ENCODE assay signal across 8 cellular contexts in genomic region chr19:1239420-1239795, GRCh38. TPM values are rescaled to one million over a fixed set of nuclear protein-coding genes. Genes with fewer than 3 reads are reported as not detected.
DNase-seq lines count a peak whose midpoint lies in the region; ATAC-seq, FAIRE-seq and TF ChIP-seq lines count a peak whose summit lies in the region.

No MANE protein-coding gene starts in this region.

- H3K36me3 ChIP-seq in SK-N-SH (replicated peaks in 1 of 2; ENCODE audit: control insufficient read depth in 1 of 2, insufficient read depth in 2 of 2, low read length in 1 of 2) (peaks cover 0 to 11% of the 10 kb centered on the region in 2 experiments), HepG2 (replicated peaks in 1 of 2; ENCODE audit: control insufficient read depth in 1 of 2, insufficient read depth in 2 of 2, low read length in 2 of 2) (peaks cover 0 to 1% of the 10 kb centered on the region in 2 experiments; a peak in 1 of 5 replicates), stomach smooth muscle (ENCODE audit: control insufficient read depth in 2 of 2, insufficient read depth in 2 of 2, low read length in 2 of 2) (no peaks in the 10 kb centered on the region)

- H3F3A ChIP-seq in SK-N-SH (replicated peaks; ENCODE audit: insufficient read depth): peaks cover 32% of the 10 kb centered on the region

- TF ChIP-seq POLR2A in HepG2 (IDR thresholded peaks at IDR 0.05; ENCODE audit: insufficient read depth in 1 of 2, low read depth in 2 of 2, low read length in 2 of 2): no peak

- 93% methylated on average over 11 of the region's 11 CpGs for WGBS in SK-N-SH (ENCODE audit: low lambda C conversion rate)
- 77% methylated on average over 9 of the region's 11 CpGs for WGBS in HepG2 (ENCODE audit: low lambda C conversion rate)

- H3K4me1 Mint-ChIP-seq in activated T-cell treated with anti-CD3 and anti-CD28 coated beads, Interleukin-2, amount 50 U/mL, for 72 hours (ENCODE audit: low read depth): peaks cover 44% of the 10 kb centered on the region
- peaks cover 34% of the 10 kb centered on the region for H3K4me1 Mint-ChIP-seq in activated CD4-positive, alpha-beta T cell treated with anti-CD3 and anti-CD28 coated beads for 36 hours

- H3K27me3 ChIP-seq in SK-N-SH (ENCODE audit: insufficient read depth) (no peaks in the 10 kb centered on the region), HepG2 (ENCODE audit: control insufficient read depth in 1 of 2, insufficient read depth in 2 of 2, low read length in 2 of 2) (no peaks in the 10 kb centered on the region), stomach smooth muscle (ENCODE audit: control insufficient read depth in 1 of 2, insufficient read depth in 2 of 2, low read length in 2 of 2) (peaks cover 0 to 8% of the 10 kb centered on the region in 2 donors)

- CTCF ChIA-PET in SK-N-SH (lab: Yijun Ruan, JAX) (interaction anchor here (1.1 to 9.7 kb wide), 8 partner anchors 18 to 126 kb away, joined by 3 to 594 read pairs (median 12); partner anchors contain the start of gene CIRBP), HepG2 (lab: Yijun Ruan, JAX; ENCODE audit: low intra/inter-chr PET ratio, low total read pairs) (interaction anchor here (1.1 to 2.2 kb wide), 2 partner anchors 18 to 21 kb away, joined by 3 to 17 read pairs; no protein-coding TSS in a partner anchor)
- CTCF ChIA-PET in activated CD4-positive, alpha-beta T cell treated with anti-CD3 and anti-CD28 coated beads for 36 hours (lab: Charles Lee): interaction anchor here (0.7 to 2.4 kb wide), 3 partner anchors 17 to 592 kb away, joined by 3 to 9 read pairs (median 3); no protein-coding TSS in a partner anchor

- H3K4me1 ChIP-seq in SK-N-SH (ENCODE audit: control insufficient read depth in 1 of 2, insufficient read depth in 2 of 2, low read depth in 1 of 2, low read length in 1 of 2) (peaks cover 18 to 41% of the 10 kb centered on the region in 2 experiments; a peak in 2 of 4 replicates), HepG2 (ENCODE audit: insufficient read depth, low read length) (peaks cover 45% of the 10 kb centered on the region), stomach smooth muscle (ENCODE audit: control insufficient read depth, insufficient read depth, low read length) (peaks cover 61% of the 10 kb centered on the region)

- no peak for FAIRE-seq in HepG2 (lab: Jason Lieb, UNC)

- POLR2A ChIA-PET in SK-N-SH (lab: Yijun Ruan, JAX): interaction anchor here (4.3 kb wide), 1 partner anchor 30 kb away, joined by 49 read pairs; the partner anchor contains the start of gene CIRBP
- POLR2A ChIA-PET in HepG2 (lab: Yijun Ruan, JAX): interaction anchor here (0.9 to 10.1 kb wide), 6 partner anchors 14 to 141 kb away, joined by 3 to 469 read pairs (median 4); partner anchors contain the start of gene CIRBP
- POLR2A ChIA-PET in activated CD4-positive, alpha-beta T cell treated with anti-CD3 and anti-CD28 coated beads for 36 hours (lab: Charles Lee): no interaction called here

- H3K27ac ChIP-seq in SK-N-SH (ENCODE audit: low read depth in 2 of 2, low read length in 1 of 2) (peak overlapping the region; percentile 65 to 86; a peak in 3 of 4 replicates), HepG2 (ENCODE audit: extremely low read length, insufficient read depth, low read length) (peak overlapping the region; percentile 21), stomach smooth muscle (ENCODE audit: low read length) (peak overlapping the region; percentile 89)

- peak overlapping the region; percentile 60 for H3K27ac Mint-ChIP-seq in activated T-cell treated with anti-CD3 and anti-CD28 coated beads, Interleukin-2, amount 50 U/mL, for 72 hours
- H3K27ac Mint-ChIP-seq in activated CD4-positive, alpha-beta T cell treated with anti-CD3 and anti-CD28 coated beads for 36 hours: no peak overlapping the region

- H3K9ac ChIP-seq in SK-N-SH (0 out of 2 replicates have a peak overlapping the region, but pooled peaks have one; percentile 56), HepG2 (ENCODE audit: insufficient read depth, low read depth, low read length) (peak overlapping the region; percentile 61; the same call in 1 of the 2 replicates), stomach smooth muscle (ENCODE audit: low read length in 2 of 2) (no peak overlapping the region)

- no peak for TF ChIP-seq EP300 in SK-N-SH (IDR thresholded peaks at IDR 0.05; ENCODE audit: borderline replicate concordance in 1 of 2, low read depth in 1 of 2, low read length in 1 of 2)
- no peak for TF ChIP-seq EP300 in HepG2 (IDR thresholded peaks at IDR 0.05; ENCODE audit: low read depth in 2 of 2, low read length in 2 of 2)
- no peak for TF ChIP-seq EP300 in HepG2 (CRISPR knock-in tag; IDR thresholded peaks at IDR 0.05; ENCODE audit: borderline replicate concordance)

- H3K27me3 Mint-ChIP-seq in activated T-cell treated with anti-CD3 and anti-CD28 coated beads, Interleukin-2, amount 50 U/mL, for 72 hours (ENCODE audit: low read depth): peaks cover 14% of the 10 kb centered on the region
- peaks cover 6% of the 10 kb centered on the region for H3K27me3 Mint-ChIP-seq in activated CD4-positive, alpha-beta T cell treated with anti-CD3 and anti-CD28 coated beads for 36 hours

- H3K79me2 ChIP-seq in SK-N-SH (ENCODE audit: insufficient read depth) (peaks cover 43% of the 10 kb centered on the region), HepG2 (ENCODE audit: insufficient read depth, low read length) (peaks cover 22% of the 10 kb centered on the region)

- ATAC-seq in SK-N-SH treated with all-trans-retinoic acid at 6 μM for 48 hours: no peak
- ATAC-seq in activated T-cell treated with anti-CD3 and anti-CD28 coated beads, Interleukin-2, amount 50 U/mL, for 72 hours (replicated peaks in 1 of 2): no peak
- no peak for ATAC-seq in HepG2
- ATAC-seq in activated CD4-positive, alpha-beta T cell treated with anti-CD3 and anti-CD28 coated beads for 36 hours: no peak

- peak overlapping the region; percentile 86 to 89 for H3K4me3 Mint-ChIP-seq in activated T-cell treated with anti-CD3 and anti-CD28 coated beads, Interleukin-2, amount 50 U/mL, for 72 hours
- H3K4me3 Mint-ChIP-seq in activated CD4-positive, alpha-beta T cell treated with anti-CD3 and anti-CD28 coated beads for 36 hours: no peak overlapping the region

- H3K9me3 ChIP-seq in SK-N-SH (no peaks in the 10 kb centered on the region), HepG2 (ENCODE audit: low read length) (no peaks in the 10 kb centered on the region), stomach smooth muscle (ENCODE audit: control insufficient read depth in 2 of 2, low read length in 2 of 2) (no peaks in the 10 kb centered on the region)

- H3K9me3 Mint-ChIP-seq in activated T-cell treated with anti-CD3 and anti-CD28 coated beads, Interleukin-2, amount 50 U/mL, for 72 hours: no peaks in the 10 kb centered on the region
- H3K9me3 Mint-ChIP-seq in activated CD4-positive, alpha-beta T cell treated with anti-CD3 and anti-CD28 coated beads for 36 hours (ENCODE audit: low read depth): no peaks in the 10 kb centered on the region

- DNase-seq in SK-N-SH (no peak), HepG2 (ENCODE audit: low spot score) (no peak), NCI-H2227 treated with DMSO at 0.1 percent for 48 hours (lab: John Stamatoyannopoulos, UW) (no peak)
- no peak for DNase-seq in activated T-cell treated with anti-CD3 and anti-CD28 coated beads, Interleukin-2, amount 50 U/mL, for 72 hours
- no peak for DNase-seq in activated CD4-positive, CD25-positive, alpha-beta regulatory T cell treated with anti-CD3 and anti-CD28 coated beads, Interleukin-2, amount 50 U/mL, for 72 hours
- DNase-seq in activated CD4-positive, alpha-beta T cell treated with anti-CD3 and anti-CD28 coated beads for 36 hours: no peak

- TF ChIP-seq RAD21 in SK-N-SH (IDR thresholded peaks at IDR 0.05; ENCODE audit: low read length) (no peak), HepG2 (CRISPR knock-in tag; IDR thresholded peaks at IDR 0.05) (no peak)

- peaks cover 18% of the 10 kb centered on the region; the same call in 1 of the 2 replicates for H4K20me1 ChIP-seq in SK-N-SH (ENCODE audit: insufficient read depth)
- H4K20me1 ChIP-seq in HepG2 (ENCODE audit: insufficient read depth, low read length): no peaks in the 10 kb centered on the region

- H3K36me3 Mint-ChIP-seq in activated T-cell treated with anti-CD3 and anti-CD28 coated beads, Interleukin-2, amount 50 U/mL, for 72 hours (ENCODE audit: insufficient read depth in 2 of 2): no peaks in the 10 kb centered on the region
- no peaks in the 10 kb centered on the region for H3K36me3 Mint-ChIP-seq in activated CD4-positive, alpha-beta T cell treated with anti-CD3 and anti-CD28 coated beads for 36 hours (ENCODE audit: low read depth)

- H2AFZ ChIP-seq in SK-N-SH (ENCODE audit: low read depth) (no peak overlapping the region), HepG2 (ENCODE audit: low read length) (no peak overlapping the region)

- no peaks in the 10 kb centered on the region for H3K9me2 ChIP-seq in SK-N-SH

- peak overlapping the region; percentile 85 for H3K4me2 ChIP-seq in SK-N-SH
- peak overlapping the region; percentile 81 for H3K4me2 ChIP-seq in HepG2 (ENCODE audit: low read depth, low read length)

- in situ Hi-C loops in HepG2 (cut with HindIII; ENCODE audit: extremely low pct_ligation_motif_present, low pct_unique_long_range_greater_than_20kb): no loop called here

- TF ChIP-seq CTCF in SK-N-SH (IDR thresholded peaks at IDR 0.05) (no peak), HepG2 (CRISPR knock-in tag; IDR thresholded peaks at IDR 0.05) (no peak)

- BruUV-seq in HepG2 (replicated peaks; lab: Mats Ljungman, UMichigan): no TSS peak

- peak overlapping the region in 1 of 2 experiments; percentile 47; a peak in 3 of 4 replicates for H3K4me3 ChIP-seq in SK-N-SH (ENCODE audit: low read depth in 2 of 2, low read length in 1 of 2)
- H3K4me3 ChIP-seq in HepG2 (replicated peaks in 1 of 3; ENCODE audit: insufficient read depth in 1 of 3, low read depth in 2 of 3, low read length in 3 of 3): peak overlapping the region in 1 of 3 experiments; percentile 66; a peak in 1 of 6 replicates
- peak overlapping the region in 1 of 2 donors; percentile 67 for H3K4me3 ChIP-seq in stomach smooth muscle (ENCODE audit: low read length in 2 of 2)

- intact Hi-C loops in HepG2 (cut with micrococcal nuclease; ENCODE audit: unreplicated experiment): no loop called here
- intact Hi-C loops in activated CD4-positive, alpha-beta T cell treated with anti-CD3 and anti-CD28 coated beads for 36 hours (cut with DNase I, micrococcal nuclease): no loop called here

RNA-seq across cellular contexts. Expression of gene CBARP, which starts 1.6 kb away (rescaled TPM):
- 4.8 and 5.1 TPM in 2 replicates for polyA plus RNA-seq in SK-N-SH (2012; rRNA removed)
- 1.6 and 3.5 TPM in 2 replicates for polyA plus RNA-seq in SK-N-SH (2012; cell fraction: cytosol; rRNA removed)
- 25.2 and 37.7 TPM in 2 replicates for polyA plus RNA-seq in SK-N-SH (2012; cell fraction: nucleus; rRNA removed)
- total RNA-seq in activated T-cell treated with anti-CD3 and anti-CD28 coated beads, Interleukin-2, amount 50 U/mL, for 72 hours: under 1 TPM; 0.38 to 0.58 TPM
- 0.27 and 1.2 TPM in 2 replicates for total RNA-seq in HepG2 (2016; rRNA removed; fragmentation: Illumina TruSeq; extraction: Trizol)
- 1.1 and 1.3 TPM in 2 replicates for total RNA-seq in HepG2 (2016; cell fraction: cytosol; rRNA removed; fragmentation: Illumina TruSeq; extraction: Trizol; ENCODE audit: low read depth)
- 0.82 and 1.8 TPM in 2 replicates for total RNA-seq in HepG2 (2016; cell fraction: insoluble cytoplasmic fraction; rRNA removed; fragmentation: Illumina TruSeq; extraction: Trizol)
- total RNA-seq in HepG2 (2016; cell fraction: membrane; rRNA removed; fragmentation: Illumina TruSeq; extraction: Trizol): 1.1 and 1.8 TPM in 2 replicates
- total RNA-seq in HepG2 (2016; cell fraction: nucleus; rRNA removed; fragmentation: Illumina TruSeq; extraction: Trizol): 0.88 and 1.8 TPM in 2 replicates
- 1.4 and 2.8 TPM in 2 replicates for polyA plus RNA-seq in HepG2 (2011; rRNA removed)
- polyA plus RNA-seq in HepG2 (2011; cell fraction: cytosol; rRNA removed): 1.0 and 2.2 TPM in 2 replicates
- 12.5 TPM in 2 replicates for polyA plus RNA-seq in HepG2 (2011; cell fraction: nucleus; rRNA removed)
- polyA plus RNA-seq in HepG2 (2012): 1.1 and 1.9 TPM in 2 replicates
- 0.58 and 0.73 TPM in 2 replicates for polyA plus RNA-seq in HepG2 (2016; cell fraction: cytosol; fragmentation: Illumina TruSeq; extraction: Trizol; ENCODE audit: low read depth)
- polyA plus RNA-seq in HepG2 (2016; cell fraction: insoluble cytoplasmic fraction; fragmentation: Illumina TruSeq; extraction: Trizol; ENCODE audit: low read depth): 0.82 and 1.5 TPM in 2 replicates
- polyA plus RNA-seq in HepG2 (2016; cell fraction: membrane; fragmentation: Illumina TruSeq; extraction: Trizol; ENCODE audit: low read depth): 2.0 and 2.4 TPM in 2 replicates
- 6.5 and 7.2 TPM in 2 replicates for polyA plus RNA-seq in HepG2 (2016; cell fraction: nucleus; fragmentation: Illumina TruSeq; extraction: Trizol; ENCODE audit: insufficient read depth, low read depth)
- 0.21 and 2.3 TPM in 2 replicates for polyA minus RNA-seq in HepG2 (2011; rRNA and poly(A)+ RNA removed; ENCODE audit: low replicate concordance)
- polyA minus RNA-seq in HepG2 (2011; cell fraction: cytosol; rRNA and poly(A)+ RNA removed): 1.3 and 1.7 TPM in 2 replicates
- polyA minus RNA-seq in HepG2 (2011; cell fraction: nucleus; rRNA and poly(A)+ RNA removed): 0.90 and 2.0 TPM in 2 replicates
- total RNA-seq in activated CD4-positive, alpha-beta T cell treated with anti-CD3 and anti-CD28 coated beads for 36 hours: 1 to 10 TPM in 1 of 2 experiments, under 1 TPM in 1; 0.82 to 1.1 TPM

RNA-seq across cellular contexts. Expression of gene ATP5F1D, which starts 2.1 kb away (rescaled TPM):
- 133 and 226 TPM in 2 replicates for polyA plus RNA-seq in SK-N-SH (2012; rRNA removed)
- 114 and 155 TPM in 2 replicates for polyA plus RNA-seq in SK-N-SH (2012; cell fraction: cytosol; rRNA removed)
- polyA plus RNA-seq in SK-N-SH (2012; cell fraction: nucleus; rRNA removed): 81.6 and 162 TPM in 2 replicates
- 100 to 1,000 TPM; 169 to 201 TPM for total RNA-seq in activated T-cell treated with anti-CD3 and anti-CD28 coated beads, Interleukin-2, amount 50 U/mL, for 72 hours
- 78.7 and 88.0 TPM in 2 replicates for total RNA-seq in HepG2 (2016; rRNA removed; fragmentation: Illumina TruSeq; extraction: Trizol)
- total RNA-seq in HepG2 (2016; cell fraction: cytosol; rRNA removed; fragmentation: Illumina TruSeq; extraction: Trizol; ENCODE audit: low read depth): 72.7 and 79.4 TPM in 2 replicates
- total RNA-seq in HepG2 (2016; cell fraction: insoluble cytoplasmic fraction; rRNA removed; fragmentation: Illumina TruSeq; extraction: Trizol): 80.1 and 93.1 TPM in 2 replicates
- 72.8 and 84.2 TPM in 2 replicates for total RNA-seq in HepG2 (2016; cell fraction: membrane; rRNA removed; fragmentation: Illumina TruSeq; extraction: Trizol)
- total RNA-seq in HepG2 (2016; cell fraction: nucleus; rRNA removed; fragmentation: Illumina TruSeq; extraction: Trizol): 40.6 and 53.8 TPM in 2 replicates
- polyA plus RNA-seq in HepG2 (2011; rRNA removed): 39.4 and 49.3 TPM in 2 replicates
- 61.0 and 112 TPM in 2 replicates for polyA plus RNA-seq in HepG2 (2011; cell fraction: cytosol; rRNA removed)
- 105 and 111 TPM in 2 replicates for polyA plus RNA-seq in HepG2 (2011; cell fraction: nucleus; rRNA removed)
- polyA plus RNA-seq in HepG2 (2012): 67.0 and 70.9 TPM in 2 replicates
- polyA plus RNA-seq in HepG2 (2016; cell fraction: cytosol; fragmentation: Illumina TruSeq; extraction: Trizol; ENCODE audit: low read depth): 126 and 135 TPM in 2 replicates
- polyA plus RNA-seq in HepG2 (2016; cell fraction: insoluble cytoplasmic fraction; fragmentation: Illumina TruSeq; extraction: Trizol; ENCODE audit: low read depth): 131 and 155 TPM in 2 replicates
- 112 and 121 TPM in 2 replicates for polyA plus RNA-seq in HepG2 (2016; cell fraction: membrane; fragmentation: Illumina TruSeq; extraction: Trizol; ENCODE audit: low read depth)
- 129 and 134 TPM in 2 replicates for polyA plus RNA-seq in HepG2 (2016; cell fraction: nucleus; fragmentation: Illumina TruSeq; extraction: Trizol; ENCODE audit: insufficient read depth, low read depth)
- 60.5 and 86.6 TPM in 2 replicates for polyA minus RNA-seq in HepG2 (2011; rRNA and poly(A)+ RNA removed; ENCODE audit: low replicate concordance)
- polyA minus RNA-seq in HepG2 (2011; cell fraction: cytosol; rRNA and poly(A)+ RNA removed): 53.6 and 68.0 TPM in 2 replicates
- 14.7 and 18.9 TPM in 2 replicates for polyA minus RNA-seq in HepG2 (2011; cell fraction: nucleus; rRNA and poly(A)+ RNA removed)
- total RNA-seq in activated CD4-positive, alpha-beta T cell treated with anti-CD3 and anti-CD28 coated beads for 36 hours: 100 to 1,000 TPM; 161 to 180 TPM

RNA-seq across cellular contexts. Expression of gene MIDN, which starts 9.0 kb away (rescaled TPM):
- polyA plus RNA-seq in SK-N-SH (2012; rRNA removed) (8.2 and 13.9 TPM in 2 replicates), HepG2 (2011; rRNA removed) (18.0 and 19.6 TPM in 2 replicates)
- polyA plus RNA-seq in SK-N-SH (2012; cell fraction: cytosol; rRNA removed): 6.8 and 9.9 TPM in 2 replicates
- polyA plus RNA-seq in SK-N-SH (2012; cell fraction: nucleus; rRNA removed): 53.9 and 79.1 TPM in 2 replicates
- total RNA-seq in activated T-cell treated with anti-CD3 and anti-CD28 coated beads, Interleukin-2, amount 50 U/mL, for 72 hours: 10 to 100 TPM; 72.3 to 75.4 TPM
- 8.4 and 10.7 TPM in 2 replicates for total RNA-seq in HepG2 (2016; rRNA removed; fragmentation: Illumina TruSeq; extraction: Trizol)
- total RNA-seq in HepG2 (2016; cell fraction: cytosol; rRNA removed; fragmentation: Illumina TruSeq; extraction: Trizol; ENCODE audit: low read depth): 6.5 and 7.9 TPM in 2 replicates
- total RNA-seq in HepG2 (2016; cell fraction: insoluble cytoplasmic fraction; rRNA removed; fragmentation: Illumina TruSeq; extraction: Trizol): 8.9 and 11.0 TPM in 2 replicates
- 14.1 and 14.8 TPM in 2 replicates for total RNA-seq in HepG2 (2016; cell fraction: membrane; rRNA removed; fragmentation: Illumina TruSeq; extraction: Trizol)
- total RNA-seq in HepG2 (2016; cell fraction: nucleus; rRNA removed; fragmentation: Illumina TruSeq; extraction: Trizol): 17.3 and 19.0 TPM in 2 replicates
- 14.8 and 17.8 TPM in 2 replicates for polyA plus RNA-seq in HepG2 (2011; cell fraction: cytosol; rRNA removed)
- polyA plus RNA-seq in HepG2 (2011; cell fraction: nucleus; rRNA removed): 116 and 135 TPM in 2 replicates
- 27.5 and 28.1 TPM in 2 replicates for polyA plus RNA-seq in HepG2 (2012)
- polyA plus RNA-seq in HepG2 (2016; cell fraction: cytosol; fragmentation: Illumina TruSeq; extraction: Trizol; ENCODE audit: low read depth): 2.7 and 3.3 TPM in 2 replicates
- 30.9 and 43.0 TPM in 2 replicates for polyA plus RNA-seq in HepG2 (2016; cell fraction: insoluble cytoplasmic fraction; fragmentation: Illumina TruSeq; extraction: Trizol; ENCODE audit: low read depth)
- 10.2 and 10.3 TPM in 2 replicates for polyA plus RNA-seq in HepG2 (2016; cell fraction: membrane; fragmentation: Illumina TruSeq; extraction: Trizol; ENCODE audit: low read depth)
- 76.5 and 77.9 TPM in 2 replicates for polyA plus RNA-seq in HepG2 (2016; cell fraction: nucleus; fragmentation: Illumina TruSeq; extraction: Trizol; ENCODE audit: insufficient read depth, low read depth)
- 14.0 and 39.5 TPM in 2 replicates for polyA minus RNA-seq in HepG2 (2011; rRNA and poly(A)+ RNA removed; ENCODE audit: low replicate concordance)
- 42.7 and 47.0 TPM in 2 replicates for polyA minus RNA-seq in HepG2 (2011; cell fraction: cytosol; rRNA and poly(A)+ RNA removed)
- 36.8 and 48.0 TPM in 2 replicates for polyA minus RNA-seq in HepG2 (2011; cell fraction: nucleus; rRNA and poly(A)+ RNA removed)
- 10 to 100 TPM; 46.5 to 47.9 TPM for total RNA-seq in activated CD4-positive, alpha-beta T cell treated with anti-CD3 and anti-CD28 coated beads for 36 hours

RNA-seq across cellular contexts. Expression of gene CIRBP, which starts 29.7 kb away (rescaled TPM):
- 762 and 857 TPM in 2 replicates for polyA plus RNA-seq in SK-N-SH (2012; rRNA removed)
- polyA plus RNA-seq in SK-N-SH (2012; cell fraction: cytosol; rRNA removed): 628 and 677 TPM in 2 replicates
- polyA plus RNA-seq in SK-N-SH (2012; cell fraction: nucleus; rRNA removed): 2,521 and 3,638 TPM in 2 replicates
- total RNA-seq in activated T-cell treated with anti-CD3 and anti-CD28 coated beads, Interleukin-2, amount 50 U/mL, for 72 hours: 100 to 1,000 TPM; 400 to 456 TPM
- 133 and 135 TPM in 2 replicates for total RNA-seq in HepG2 (2016; rRNA removed; fragmentation: Illumina TruSeq; extraction: Trizol)
- total RNA-seq in HepG2 (2016; cell fraction: cytosol; rRNA removed; fragmentation: Illumina TruSeq; extraction: Trizol; ENCODE audit: low read depth): 96.6 and 116 TPM in 2 replicates
- 122 and 153 TPM in 2 replicates for total RNA-seq in HepG2 (2016; cell fraction: insoluble cytoplasmic fraction; rRNA removed; fragmentation: Illumina TruSeq; extraction: Trizol)
- total RNA-seq in HepG2 (2016; cell fraction: membrane; rRNA removed; fragmentation: Illumina TruSeq; extraction: Trizol): 83.7 and 88.2 TPM in 2 replicates
- 100 and 108 TPM in 2 replicates for total RNA-seq in HepG2 (2016; cell fraction: nucleus; rRNA removed; fragmentation: Illumina TruSeq; extraction: Trizol)
- 140 and 177 TPM in 2 replicates for polyA plus RNA-seq in HepG2 (2011; rRNA removed)
- 120 and 152 TPM in 2 replicates for polyA plus RNA-seq in HepG2 (2011; cell fraction: cytosol; rRNA removed)
- 887 and 1,037 TPM in 2 replicates for polyA plus RNA-seq in HepG2 (2011; cell fraction: nucleus; rRNA removed)
- polyA plus RNA-seq in HepG2 (2012): 154 and 221 TPM in 2 replicates
- polyA plus RNA-seq in HepG2 (2016; cell fraction: cytosol; fragmentation: Illumina TruSeq; extraction: Trizol; ENCODE audit: low read depth): 39.2 and 45.5 TPM in 2 replicates
- 156 and 182 TPM in 2 replicates for polyA plus RNA-seq in HepG2 (2016; cell fraction: insoluble cytoplasmic fraction; fragmentation: Illumina TruSeq; extraction: Trizol; ENCODE audit: low read depth)
- polyA plus RNA-seq in HepG2 (2016; cell fraction: membrane; fragmentation: Illumina TruSeq; extraction: Trizol; ENCODE audit: low read depth): 63.6 and 72.0 TPM in 2 replicates
- polyA plus RNA-seq in HepG2 (2016; cell fraction: nucleus; fragmentation: Illumina TruSeq; extraction: Trizol; ENCODE audit: insufficient read depth, low read depth): 293 and 318 TPM in 2 replicates
- polyA minus RNA-seq in HepG2 (2011; rRNA and poly(A)+ RNA removed; ENCODE audit: low replicate concordance): 38.8 and 49.7 TPM in 2 replicates
- 32.8 and 38.9 TPM in 2 replicates for polyA minus RNA-seq in HepG2 (2011; cell fraction: cytosol; rRNA and poly(A)+ RNA removed)
- 106 and 131 TPM in 2 replicates for polyA minus RNA-seq in HepG2 (2011; cell fraction: nucleus; rRNA and poly(A)+ RNA removed)
- 100 to 1,000 TPM; 123 to 188 TPM for total RNA-seq in activated CD4-positive, alpha-beta T cell treated with anti-CD3 and anti-CD28 coated beads for 36 hours

RNA-seq across cellular contexts. Expression of gene STK11, which starts 33.8 kb away (rescaled TPM):
- polyA plus RNA-seq in SK-N-SH (2012; rRNA removed) (53.5 and 55.5 TPM in 2 replicates), HepG2 (2011; rRNA removed) (27.5 and 40.8 TPM in 2 replicates)
- polyA plus RNA-seq in SK-N-SH (2012; cell fraction: cytosol; rRNA removed): 27.7 and 37.8 TPM in 2 replicates
- polyA plus RNA-seq in SK-N-SH (2012; cell fraction: nucleus; rRNA removed): 173 and 201 TPM in 2 replicates
- 10 to 100 TPM; 81.5 to 86.3 TPM for total RNA-seq in activated T-cell treated with anti-CD3 and anti-CD28 coated beads, Interleukin-2, amount 50 U/mL, for 72 hours
- total RNA-seq in HepG2 (2016; rRNA removed; fragmentation: Illumina TruSeq; extraction: Trizol): 28.4 and 43.6 TPM in 2 replicates
- 18.3 and 20.2 TPM in 2 replicates for total RNA-seq in HepG2 (2016; cell fraction: cytosol; rRNA removed; fragmentation: Illumina TruSeq; extraction: Trizol; ENCODE audit: low read depth)
- 23.3 and 42.4 TPM in 2 replicates for total RNA-seq in HepG2 (2016; cell fraction: insoluble cytoplasmic fraction; rRNA removed; fragmentation: Illumina TruSeq; extraction: Trizol)
- total RNA-seq in HepG2 (2016; cell fraction: membrane; rRNA removed; fragmentation: Illumina TruSeq; extraction: Trizol): 47.5 and 49.4 TPM in 2 replicates
- total RNA-seq in HepG2 (2016; cell fraction: nucleus; rRNA removed; fragmentation: Illumina TruSeq; extraction: Trizol): 33.1 and 35.0 TPM in 2 replicates
- 31.3 and 45.7 TPM in 2 replicates for polyA plus RNA-seq in HepG2 (2011; cell fraction: cytosol; rRNA removed)
- 143 and 178 TPM in 2 replicates for polyA plus RNA-seq in HepG2 (2011; cell fraction: nucleus; rRNA removed)
- polyA plus RNA-seq in HepG2 (2012): 38.3 and 41.3 TPM in 2 replicates
- 12.4 and 14.0 TPM in 2 replicates for polyA plus RNA-seq in HepG2 (2016; cell fraction: cytosol; fragmentation: Illumina TruSeq; extraction: Trizol; ENCODE audit: low read depth)
- 24.8 and 28.5 TPM in 2 replicates for polyA plus RNA-seq in HepG2 (2016; cell fraction: insoluble cytoplasmic fraction; fragmentation: Illumina TruSeq; extraction: Trizol; ENCODE audit: low read depth)
- polyA plus RNA-seq in HepG2 (2016; cell fraction: membrane; fragmentation: Illumina TruSeq; extraction: Trizol; ENCODE audit: low read depth): 31.5 and 34.3 TPM in 2 replicates
- 76.9 and 78.9 TPM in 2 replicates for polyA plus RNA-seq in HepG2 (2016; cell fraction: nucleus; fragmentation: Illumina TruSeq; extraction: Trizol; ENCODE audit: insufficient read depth, low read depth)
- 2.2 and 54.9 TPM in 2 replicates for polyA minus RNA-seq in HepG2 (2011; rRNA and poly(A)+ RNA removed; ENCODE audit: low replicate concordance)
- polyA minus RNA-seq in HepG2 (2011; cell fraction: cytosol; rRNA and poly(A)+ RNA removed): 24.1 and 27.3 TPM in 2 replicates
- polyA minus RNA-seq in HepG2 (2011; cell fraction: nucleus; rRNA and poly(A)+ RNA removed): 21.8 and 30.2 TPM in 2 replicates
- total RNA-seq in activated CD4-positive, alpha-beta T cell treated with anti-CD3 and anti-CD28 coated beads for 36 hours: 10 to 100 TPM; 49.2 to 61.5 TPM

Comparison
In these comparisons a context has a peak if more than half of its experiments do, and no peak if none do; other contexts are left out.
1. H3K27ac ChIP-seq: peak in every context shown above with its lines; median percentile 89 in stomach smooth muscle; 76 in SK-N-SH; 21 in HepG2.
2. H3K9ac ChIP-seq: peak in SK-N-SH (single experiment) and HepG2 (single experiment); none in stomach smooth muscle (0 of 2).